In the genomic region with DNA sequence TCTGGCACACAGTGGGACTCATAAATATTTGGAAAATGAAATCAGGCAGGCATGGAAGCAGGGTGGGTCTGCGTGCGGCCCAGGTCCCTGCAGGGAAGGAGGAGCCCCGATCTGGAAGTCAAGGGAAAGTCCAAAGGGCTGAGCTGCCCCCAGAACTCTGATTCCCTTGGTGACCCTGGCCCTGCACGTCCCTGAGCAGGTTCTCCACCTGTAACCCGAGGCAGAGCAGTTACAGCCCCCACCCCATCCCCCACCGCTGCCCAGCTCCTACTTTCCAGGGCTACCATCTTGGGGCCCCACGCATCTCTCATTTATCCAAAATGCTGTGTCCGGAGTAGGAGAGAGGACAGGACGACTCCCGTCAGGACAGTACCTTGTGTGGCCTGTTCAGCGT, we compare ENCODE assay signal across 7 cellular contexts. TPM values are rescaled to one million over a fixed set of nuclear protein-coding genes. Genes with fewer than 3 reads are reported as not detected.
DNase-seq lines count a peak whose midpoint lies in the region; ATAC-seq and TF ChIP-seq lines count a peak whose summit lies in the region.

No MANE protein-coding gene starts in this region.

- H3K9ac ChIP-seq in iPS-18a (ENCODE audit: low read length), result no peak overlapping the region

- peaks cover 0 to 5% of the 10 kb centered on the region in 2 donors for H3K9me3 Mint-ChIP-seq in activated naive CD4-positive, alpha-beta T cell treated with anti-CD3 and anti-CD28 coated beads, Interleukin-2, amount 50 U/mL, for 72 hours

- H3K27ac ChIP-seq in iPS-18a (ENCODE audit: low read length), result no peak overlapping the region

- peaks cover 35 to 48% of the 10 kb centered on the region in 2 donors for H3K36me3 Mint-ChIP-seq in activated naive CD4-positive, alpha-beta T cell treated with anti-CD3 and anti-CD28 coated beads, Interleukin-2, amount 50 U/mL, for 72 hours

- DNase-seq in HFF-Myc (ENCODE audit: extremely low read depth, low read depth), result no peak
- no peak for DNase-seq in activated naive CD4-positive, alpha-beta T cell treated with anti-CD3 and anti-CD28 coated beads, Interleukin-2, amount 50 U/mL, for 72 hours (ENCODE audit: low spot score in 2 of 2)
- DNase-seq in stimulated activated naive CD8-positive, alpha-beta T cell treated with anti-CD3 and anti-CD28 coated beads, Interleukin-15, Interleukin-2, amounts not matched to agents 100 U/mL and 50 U/mL, for 24 hours, result peak; percentile 28
- no peak for DNase-seq in C1 segment of cervical spinal cord (lab: John Stamatoyannopoulos, UW)
- DNase-seq in mesenteric fat pad (ENCODE audit: low spot score), result no peak

- H3K36me3 ChIP-seq in iPS-18a (ENCODE audit: control insufficient read depth, low read depth, low read length), result no peaks in the 10 kb centered on the region

- H3K9me3 ChIP-seq in iPS-18a (ENCODE audit: control insufficient read depth, low read depth, low read length), result no peaks in the 10 kb centered on the region

- H3K4me3 ChIP-seq in HFF-Myc (replicated peaks; ENCODE audit: low read depth, low read length), result peak overlapping the region; percentile 63; the same call in 1 of the 2 replicates
- H3K4me3 ChIP-seq in iPS-18a (ENCODE audit: low read length), result peak overlapping the region; percentile 64

- H3K27ac Mint-ChIP-seq in activated naive CD4-positive, alpha-beta T cell treated with anti-CD3 and anti-CD28 coated beads, Interleukin-2, amount 50 U/mL, for 72 hours, result peak overlapping the region; percentile 47 to 93

- H3K27me3 ChIP-seq in iPS-18a (ENCODE audit: control insufficient read depth, insufficient read depth, low read length), result peaks cover 8% of the 10 kb centered on the region

- no peak for TF ChIP-seq CTCF in HFF-Myc (IDR thresholded peaks at IDR 0.05; ENCODE audit: low read depth, low read length, missing control alignments)

- H3K4me1 ChIP-seq in iPS-18a (ENCODE audit: control insufficient read depth, low read depth, low read length), result peaks cover 9% of the 10 kb centered on the region

- ATAC-seq in activated naive CD4-positive, alpha-beta T cell treated with anti-CD3 and anti-CD28 coated beads, Interleukin-2, amount 50 U/mL, for 72 hours, result no peak
- no peak for ATAC-seq in stimulated activated naive CD8-positive, alpha-beta T cell treated with anti-CD3 and anti-CD28 coated beads, Interleukin-15, Interleukin-2, amounts not matched to agents 100 U/mL and 50 U/mL, for 24 hours
- ATAC-seq in esophagus mucosa, result no peak

RNA-seq across cellular contexts. Expression of gene PLEKHF1, which starts 2.1 kb away (rescaled TPM):
- 10 to 100 TPM; 24.3 to 29.7 TPM for total RNA-seq in activated naive CD4-positive, alpha-beta T cell treated with anti-CD3 and anti-CD28 coated beads, Interleukin-2, amount 50 U/mL, for 72 hours
- total RNA-seq in mesenteric fat pad (9.1 TPM), esophagus mucosa (4.4 TPM)

RNA-seq across cellular contexts. Expression of gene C19orf12, which starts 47.7 kb away (rescaled TPM):
- 10 to 100 TPM; 30.9 to 33.9 TPM for total RNA-seq in activated naive CD4-positive, alpha-beta T cell treated with anti-CD3 and anti-CD28 coated beads, Interleukin-2, amount 50 U/mL, for 72 hours
- total RNA-seq in mesenteric fat pad (148 TPM), esophagus mucosa (8.1 TPM)
